In genomic region chr14:22268875-22269274, GRCh38 we compare ENCODE assay signal across 13 cellular contexts.
DNase-seq lines count a peak whose midpoint lies in the region; ATAC-seq, FAIRE-seq and TF ChIP-seq lines count a peak whose summit lies in the region.
"Had no signal": no experiment of that assay in that cellular context is flagged by ENCODE, and none has a peak within 500 bp of the region (broad histone marks: within the 10 kb centered on the region; RNA-seq: fewer than 3 reads in every experiment).

No MANE protein-coding gene starts in this region.

- H3K36me3 ChIP-seq in keratinocyte (ENCODE audit: control insufficient read depth in 2 of 2, extremely low read depth in 1 of 2, insufficient read depth in 2 of 2, low read length in 2 of 2), result no peaks in the 10 kb centered on the region
- no peaks in the 10 kb centered on the region for H3K36me3 ChIP-seq in psoas muscle (ENCODE audit: insufficient read depth in 1 of 2, low read depth in 1 of 2)
- H3K36me3 ChIP-seq: ovary had no signal

- peak; percentile 31 for DNase-seq in Calu3
- no peak for DNase-seq in activated T-helper 2 cell treated with anti-CD3 and anti-CD28 coated beads, Interferon-gamma antibody, Interleukin-2, Interleukin-4, amounts not matched to agents 10 μg/mL and 5 μg/mL and 100 μg/mL, durations not matched to agents 14 hours and 24 hours and 36 hours (ENCODE audit: low spot score)
- peak; percentile 68 for DNase-seq in keratinocyte (ENCODE audit: low read depth, low spot score)
- DNase-seq in Kasumi-1 (lab: John Stamatoyannopoulos, UW), result no peak
- DNase-seq in psoas muscle, result no peak
- no peak for DNase-seq in globus pallidus (ENCODE audit: low spot score)
- no peak for DNase-seq in endothelial cell (ENCODE audit: low spot score)
- DNase-seq: NCI-H748 treated with DMSO at 0.1 percent for 48 hours, ovary had no signal

- no peak overlapping the region for H3K9ac ChIP-seq in keratinocyte (ENCODE audit: control insufficient read depth, extremely low read depth, insufficient read depth, low read length)
- H3K9ac ChIP-seq: KMS-11 had no signal

- H3K4me1 ChIP-seq in keratinocyte (ENCODE audit: control insufficient read depth, extremely low read depth, insufficient read depth, low read length) (peaks cover 41% of the 10 kb centered on the region), psoas muscle (no peaks in the 10 kb centered on the region)

- 46 to 66% (median 63%) methylated on average over 2 of the region's 2 CpGs for WGBS in psoas muscle, 3 donors

- dilution Hi-C loops in keratinocyte (cut with MboI; ENCODE audit: extremely low pct_ligation_motif_present, low sequenced_read_pairs), result no loop called here

- H3K4me2 ChIP-seq in keratinocyte (ENCODE audit: control insufficient read depth, extremely low read depth, insufficient read depth, low read depth, low read length), result peak overlapping the region; percentile 67
- H3K4me2 ChIP-seq: KMS-11 had no signal

- H3K4me1 Mint-ChIP-seq in Calu3 (ENCODE audit: low read depth, unreplicated experiment), result peaks cover 53% of the 10 kb centered on the region
- H3K4me1 Mint-ChIP-seq in activated T-helper 2 cell treated with anti-CD3 and anti-CD28 coated beads, Interferon-gamma antibody, Interleukin-2, Interleukin-4, amounts not matched to agents 10 μg/mL and 5 μg/mL and 100 μg/mL, durations not matched to agents 14 hours and 24 hours and 36 hours (ENCODE audit: low read depth), result peaks cover 2% of the 10 kb centered on the region
- peaks cover 13% of the 10 kb centered on the region for H3K4me1 Mint-ChIP-seq in endothelial cell (ENCODE audit: unreplicated experiment)

- H3K27me3 Mint-ChIP-seq in Calu3 (ENCODE audit: unreplicated experiment) (peaks cover 13% of the 10 kb centered on the region), endothelial cell (ENCODE audit: unreplicated experiment) (peaks cover 2% of the 10 kb centered on the region)
- no peaks in the 10 kb centered on the region for H3K27me3 Mint-ChIP-seq in activated T-helper 2 cell treated with anti-CD3 and anti-CD28 coated beads, Interferon-gamma antibody, Interleukin-2, Interleukin-4, amounts not matched to agents 10 μg/mL and 5 μg/mL and 100 μg/mL, durations not matched to agents 14 hours and 24 hours and 36 hours (ENCODE audit: low read depth)

- no peaks in the 10 kb centered on the region for H3K9me3 ChIP-seq in keratinocyte (ENCODE audit: control insufficient read depth, low read depth, low read length)
- H3K9me3 ChIP-seq in psoas muscle, result no peaks in the 10 kb centered on the region
- H3K9me3 ChIP-seq: ovary had no signal

- peak; percentile 85 for FAIRE-seq in keratinocyte (lab: Jason Lieb, UNC)
- FAIRE-seq: G401.6 had no signal

- ATAC-seq in HG03469 (IDR thresholded peaks at IDR 0.05; ENCODE audit: unreplicated experiment) (peak; percentile 51), psoas muscle (no peak)
- ATAC-seq: WTC11 had no signal

- no peaks in the 10 kb centered on the region for H3K27me3 ChIP-seq in keratinocyte (ENCODE audit: control insufficient read depth, extremely low read depth, insufficient read depth, low read length)
- H3K27me3 ChIP-seq in psoas muscle (ENCODE audit: insufficient read depth in 3 of 3, low read length in 2 of 3), result no peaks in the 10 kb centered on the region
- H3K27me3 ChIP-seq: ovary had no signal

- no peaks in the 10 kb centered on the region for H4K20me1 ChIP-seq in keratinocyte (ENCODE audit: control insufficient read depth, extremely low read depth, insufficient read depth, low read length)

- peak overlapping the region; percentile 17 for H3K27ac Mint-ChIP-seq in Calu3 (ENCODE audit: unreplicated experiment)
- peak overlapping the region; percentile 60 for H3K27ac Mint-ChIP-seq in activated T-helper 2 cell treated with anti-CD3 and anti-CD28 coated beads, Interferon-gamma antibody, Interleukin-2, Interleukin-4, amounts not matched to agents 10 μg/mL and 5 μg/mL and 100 μg/mL, durations not matched to agents 14 hours and 24 hours and 36 hours
- no peak overlapping the region for H3K27ac Mint-ChIP-seq in endothelial cell (ENCODE audit: unreplicated experiment)
- H3K27ac Mint-ChIP-seq: WTC11 had no signal

- no peaks in the 10 kb centered on the region for H3K79me2 ChIP-seq in keratinocyte (ENCODE audit: control insufficient read depth, insufficient read depth, low read length)

- no peak overlapping the region for H2AFZ ChIP-seq in keratinocyte (ENCODE audit: control insufficient read depth, low read length)

- TF ChIP-seq CTCF in Calu3 (IDR thresholded peaks at IDR 0.05; ENCODE audit: unreplicated experiment) (no peak), keratinocyte (optimal IDR thresholded peaks at IDR 0.05 in 1 of 3, IDR thresholded peaks at IDR 0.05 in 1 of 3, conservative IDR thresholded peaks at IDR 0.05 in 1 of 3; ENCODE audit: extremely low read depth in 1 of 3, insufficient read depth in 2 of 3, low read length in 3 of 3) (no peak), psoas muscle (IDR thresholded peaks at IDR 0.05) (no peak), endothelial cell (IDR thresholded peaks at IDR 0.05; ENCODE audit: unreplicated experiment) (no peak)

- H3K4me3 Mint-ChIP-seq in Calu3 (ENCODE audit: low read depth, unreplicated experiment) (peak overlapping the region; percentile 4), endothelial cell (ENCODE audit: unreplicated experiment) (no peak overlapping the region)
- peak overlapping the region; percentile 26 for H3K4me3 Mint-ChIP-seq in activated T-helper 2 cell treated with anti-CD3 and anti-CD28 coated beads, Interferon-gamma antibody, Interleukin-2, Interleukin-4, amounts not matched to agents 10 μg/mL and 5 μg/mL and 100 μg/mL, durations not matched to agents 14 hours and 24 hours and 36 hours (ENCODE audit: low read depth)
- H3K4me3 Mint-ChIP-seq: WTC11 had no signal

- CTCF ChIA-PET in Calu3 (lab: Charles Lee), result no interaction called here

- peaks cover 2% of the 10 kb centered on the region for H3K9me1 ChIP-seq in keratinocyte (ENCODE audit: control insufficient read depth, extremely low read depth, insufficient read depth, low read length)

- H3K27ac ChIP-seq in keratinocyte (ENCODE audit: control insufficient read depth, insufficient read depth, low read length), result no peak overlapping the region
- H3K27ac ChIP-seq in psoas muscle, result no peak overlapping the region
- H3K27ac ChIP-seq: KMS-11, ovary had no signal

- peaks cover 5% of the 10 kb centered on the region for H3K36me3 Mint-ChIP-seq in Calu3 (ENCODE audit: insufficient read depth, unreplicated experiment)
- H3K36me3 Mint-ChIP-seq in activated T-helper 2 cell treated with anti-CD3 and anti-CD28 coated beads, Interferon-gamma antibody, Interleukin-2, Interleukin-4, amounts not matched to agents 10 μg/mL and 5 μg/mL and 100 μg/mL, durations not matched to agents 14 hours and 24 hours and 36 hours (ENCODE audit: low read depth), result no peaks in the 10 kb centered on the region
- no peaks in the 10 kb centered on the region for H3K36me3 Mint-ChIP-seq in endothelial cell (ENCODE audit: low read depth, unreplicated experiment)
- H3K36me3 Mint-ChIP-seq: WTC11 had no signal

- H3K4me3 ChIP-seq in keratinocyte (ENCODE audit: control insufficient read depth in 2 of 3, extremely low read depth in 1 of 3, insufficient read depth in 2 of 3, low read depth in 1 of 3, low read length in 3 of 3), result peak overlapping the region in 1 of 3 experiments; percentile 7
- H3K4me3 ChIP-seq in psoas muscle, result no peak overlapping the region
- H3K4me3 ChIP-seq: ovary had no signal

- intact Hi-C loops in Calu3 (cut with micrococcal nuclease; ENCODE audit: unreplicated experiment) (no loop called here), psoas muscle (cut with DNase I) (no loop called here)
- intact Hi-C loops in activated T-helper 2 cell treated with anti-CD3 and anti-CD28 coated beads, Interferon-gamma antibody, Interleukin-2, Interleukin-4, amounts not matched to agents 10 μg/mL and 5 μg/mL and 100 μg/mL, durations not matched to agents 14 hours and 24 hours and 36 hours (cut with micrococcal nuclease), result no loop called here

- no TSS peak for BruUV-seq in Calu3 (replicated peaks; lab: Mats Ljungman, UMichigan)

- no peaks in the 10 kb centered on the region for H3K9me3 Mint-ChIP-seq in Calu3 (ENCODE audit: low read depth, unreplicated experiment)
- H3K9me3 Mint-ChIP-seq in activated T-helper 2 cell treated with anti-CD3 and anti-CD28 coated beads, Interferon-gamma antibody, Interleukin-2, Interleukin-4, amounts not matched to agents 10 μg/mL and 5 μg/mL and 100 μg/mL, durations not matched to agents 14 hours and 24 hours and 36 hours, result no peaks in the 10 kb centered on the region
- no peaks in the 10 kb centered on the region for H3K9me3 Mint-ChIP-seq in endothelial cell (ENCODE audit: unreplicated experiment)
- H3K9me3 Mint-ChIP-seq: WTC11 had no signal

Comparison
In these comparisons a context has a peak if more than half of its experiments do, and no peak if none do; other contexts are left out.
1. DNase-seq: peak in Calu3 (single experiment) and keratinocyte (single experiment); none in activated T-helper 2 cell treated with anti-CD3 and anti-CD28 coated beads, Interferon-gamma antibody, Interleukin-2, Interleukin-4, amounts not matched to agents 10 μg/mL and 5 μg/mL and 100 μg/mL, durations not matched to agents 14 hours and 24 hours and 36 hours (single experiment), Kasumi-1 (0 of 2), psoas muscle (0 of 2), globus pallidus (single experiment) and endothelial cell (single experiment).